1 cellular context compared by ENCODE assay signal in genomic region chr14:100064609-100065160, GRCh38.
A peak's percentile ranks its signal among the peaks of the same experiment; 100 is the strongest.
TF ChIP-seq lines count a peak whose summit lies in the region.

No MANE protein-coding gene starts in this region.

TF ChIP-seq in H1, 55 proteins besides CTCF, POLR2A, EP300 and RAD21:
- TF ChIP-seq MAFK (IDR thresholded peaks at IDR 0.05; ENCODE audit: low read depth, low read length): peak; percentile 3; the same call in 1 of the 2 replicates
